ENCODE assay signal across 9 cellular contexts in the genomic region with DNA sequence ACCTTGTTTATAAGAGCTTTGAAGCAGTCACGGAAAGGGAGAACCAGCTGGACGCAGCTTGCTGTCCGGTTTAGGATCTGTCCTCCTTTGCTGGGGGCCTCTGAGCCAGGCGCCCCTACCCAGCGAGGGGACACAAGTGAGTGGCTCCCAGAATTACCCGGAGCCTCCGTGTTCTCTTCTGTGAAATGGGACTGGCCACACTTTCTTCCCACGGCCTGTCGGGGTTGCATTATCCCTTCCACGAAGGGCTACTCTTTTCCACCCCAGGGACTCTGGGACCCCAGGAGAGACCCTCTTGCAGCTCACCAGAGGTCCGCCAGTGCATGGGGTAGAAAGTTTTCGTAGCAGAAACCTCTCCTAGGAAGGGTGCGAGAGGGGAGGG. TPM values are rescaled to one million over a fixed set of nuclear protein-coding genes. Genes with fewer than 3 reads are reported as not detected.
DNase-seq lines count a peak whose midpoint lies in the region; ATAC-seq and TF ChIP-seq lines count a peak whose summit lies in the region.
"Had no signal": no experiment of that assay in that cellular context is flagged by ENCODE, and none has a peak within 500 bp of the region (broad histone marks: within the 10 kb centered on the region; RNA-seq: fewer than 3 reads in every experiment).

No MANE protein-coding gene starts in this region.

- H3K27me3 Mint-ChIP-seq in naive thymus-derived CD4-positive, alpha-beta T cell: peaks cover 0 to 10% (median 0%) of the 10 kb centered on the region in 5 donors

- no peak for ATAC-seq in naive thymus-derived CD4-positive, alpha-beta T cell
- no peak for ATAC-seq in GM21381 (IDR thresholded peaks at IDR 0.05; ENCODE audit: unreplicated experiment)
- no peak for ATAC-seq in GM18909 (IDR thresholded peaks at IDR 0.05; ENCODE audit: poor library complexity, unreplicated experiment)
- no peak for ATAC-seq in HG02885 (IDR thresholded peaks at IDR 0.05; ENCODE audit: poor library complexity, unreplicated experiment)

- H3K27ac ChIP-seq in naive thymus-derived CD4-positive, alpha-beta T cell (ENCODE audit: low read depth, low read length): peak overlapping the region; percentile 64

- DNase-seq in 8988T (peak; percentile 18), HFF-Myc (ENCODE audit: extremely low read depth, low read depth) (no peak), choroid plexus epithelial cell (ENCODE audit: low read depth) (no peak), posterior vena cava (ENCODE audit: low spot score) (no peak)
- DNase-seq in naive thymus-derived CD4-positive, alpha-beta T cell: no peak
- DNase-seq: NCI-H446 treated with DMSO at 0.1 percent for 48 hours had no signal

- H3K4me3 Mint-ChIP-seq in naive thymus-derived CD4-positive, alpha-beta T cell: peak overlapping the region; percentile 44 to 88 (median 78)

- H3K9me3 ChIP-seq in naive thymus-derived CD4-positive, alpha-beta T cell (ENCODE audit: control insufficient read depth in 2 of 3, low read length in 3 of 3): no peaks in the 10 kb centered on the region

- no peaks in the 10 kb centered on the region for H3K36me3 ChIP-seq in naive thymus-derived CD4-positive, alpha-beta T cell (ENCODE audit: control insufficient read depth in 2 of 3, insufficient read depth in 3 of 3, low read length in 3 of 3)

- peak overlapping the region in 2 of 9 donors; percentile 31 to 36 for H3K27ac Mint-ChIP-seq in naive thymus-derived CD4-positive, alpha-beta T cell

- POLR2A ChIA-PET in naive thymus-derived CD4-positive, alpha-beta T cell (lab: Charles Lee): interaction anchor here (0.7 kb wide), 1 partner anchor 133 kb away, joined by 5 read pairs; the partner anchor contains the start of gene GTF3C5

- peaks cover 5 to 14% (median 8%) of the 10 kb centered on the region in 7 donors for H3K4me1 Mint-ChIP-seq in naive thymus-derived CD4-positive, alpha-beta T cell

- peaks cover 0 to 3% of the 10 kb centered on the region in 2 donors for H3K4me1 ChIP-seq in naive thymus-derived CD4-positive, alpha-beta T cell (ENCODE audit: control insufficient read depth in 2 of 2, insufficient read depth in 2 of 2, low read length in 2 of 2)

- CTCF ChIA-PET in naive thymus-derived CD4-positive, alpha-beta T cell (lab: Charles Lee): interaction anchor here (0.7 kb wide), 1 partner anchor 330 kb away, joined by 3 read pairs; no protein-coding TSS in a partner anchor

- intact Hi-C loops in naive thymus-derived CD4-positive, alpha-beta T cell (cut with micrococcal nuclease): no loop called here
- intact Hi-C loops in posterior vena cava (cut with DNase I): no loop called here

- no peaks in the 10 kb centered on the region for H3K27me3 ChIP-seq in naive thymus-derived CD4-positive, alpha-beta T cell (ENCODE audit: control insufficient read depth in 2 of 2, insufficient read depth in 2 of 2, low read length in 2 of 2)

- H3K36me3 Mint-ChIP-seq in naive thymus-derived CD4-positive, alpha-beta T cell: peaks cover 0 to 4% (median 0%) of the 10 kb centered on the region in 5 donors

- H3K4me3 ChIP-seq in HFF-Myc (replicated peaks; ENCODE audit: low read depth, low read length) (peak overlapping the region; percentile 81), choroid plexus epithelial cell (ENCODE audit: low read depth, low read length) (peak overlapping the region; percentile 67)
- peak overlapping the region; percentile 36 for H3K4me3 ChIP-seq in naive thymus-derived CD4-positive, alpha-beta T cell (ENCODE audit: low read length)

- no peak for TF ChIP-seq CTCF in HFF-Myc (IDR thresholded peaks at IDR 0.05; ENCODE audit: low read depth, low read length, missing control alignments)
- no peak for TF ChIP-seq CTCF in choroid plexus epithelial cell (conservative IDR thresholded peaks at IDR 0.05; ENCODE audit: low read depth, low read length)

- no peaks in the 10 kb centered on the region for H3K9me3 Mint-ChIP-seq in naive thymus-derived CD4-positive, alpha-beta T cell

RNA-seq across cellular contexts. Expression of gene GBGT1, which starts 0.5 kb away (rescaled TPM):
- 10 to 100 TPM in 2 of 5 experiments, 1 to 10 TPM in 3; 3.4 to 14.8 (median 5.5) TPM for total RNA-seq in naive thymus-derived CD4-positive, alpha-beta T cell
- polyA plus RNA-seq in naive thymus-derived CD4-positive, alpha-beta T cell: under 1 TPM in 1 of 2 donors, not detected in 1; 0.14 TPM
- total RNA-seq in posterior vena cava: 10 to 100 TPM; 14.2 to 19.9 TPM

RNA-seq across cellular contexts. Expression of gene RALGDS, which starts 43.2 kb away (rescaled TPM):
- total RNA-seq in naive thymus-derived CD4-positive, alpha-beta T cell: 100 to 1,000 TPM in 2 of 5 experiments, 10 to 100 TPM in 3; 73.9 to 123 (median 79.7) TPM
- polyA plus RNA-seq in naive thymus-derived CD4-positive, alpha-beta T cell: 10 to 100 TPM; 17.8 to 35.7 TPM
- total RNA-seq in posterior vena cava: 10 to 100 TPM; 27.6 to 28.3 TPM

RNA-seq across cellular contexts. Expression of gene OBP2B, which starts 44.9 kb away (rescaled TPM):
- not detected for total RNA-seq in naive thymus-derived CD4-positive, alpha-beta T cell
- not detected for polyA plus RNA-seq in naive thymus-derived CD4-positive, alpha-beta T cell
- total RNA-seq in posterior vena cava: not detected
